8 cellular contexts compared by ENCODE assay signal in the genomic region with DNA sequence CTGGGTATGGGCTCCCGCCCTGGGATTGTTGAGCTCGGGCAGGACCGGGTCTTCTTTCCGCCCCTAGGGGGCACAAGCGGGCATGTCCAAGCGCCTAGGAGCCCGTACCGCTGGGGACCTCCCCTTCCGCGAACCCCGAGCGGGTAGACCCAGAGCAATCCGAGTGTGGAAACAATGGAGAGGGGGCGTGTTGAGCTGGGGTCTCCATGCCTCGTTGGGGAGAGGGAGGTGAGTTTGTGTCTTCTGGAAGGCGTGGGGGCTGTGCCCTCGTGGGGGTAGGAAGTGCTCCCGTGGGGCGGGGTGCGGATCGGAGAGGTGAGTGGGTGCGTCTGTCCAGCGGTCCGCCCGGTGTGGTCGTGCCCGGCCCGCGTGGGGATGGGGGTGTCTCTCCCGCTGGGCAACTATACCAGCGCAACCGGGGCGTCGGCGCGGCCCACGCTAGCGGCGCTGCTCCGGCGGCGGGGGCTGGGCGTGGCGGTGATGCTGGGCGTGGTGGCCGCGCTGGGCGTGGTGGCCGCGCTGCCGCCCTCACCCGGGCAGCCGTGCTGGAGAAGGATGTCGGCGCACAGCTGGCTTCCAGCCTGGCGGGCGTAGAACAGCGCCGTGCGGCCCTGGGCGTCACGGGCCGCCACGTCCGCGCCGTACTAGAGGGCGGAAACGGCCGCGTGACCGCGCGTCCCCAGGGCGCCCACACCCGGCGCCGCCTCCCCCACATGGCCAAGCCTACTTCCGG. TPM values are rescaled to one million over a fixed set of nuclear protein-coding genes. Genes with fewer than 3 reads are reported as not detected.
A peak's percentile ranks its signal among the peaks of the same experiment; 100 is the strongest.
DNase-seq lines count a peak whose midpoint lies in the region; ATAC-seq, FAIRE-seq and TF ChIP-seq lines count a peak whose summit lies in the region.

No MANE protein-coding gene starts in this region.

- H3K9ac ChIP-seq in duodenal mucosa (ENCODE audit: low read depth in 1 of 2, low read length in 2 of 2), result peak overlapping the region; percentile 48 to 51
- peak overlapping the region; percentile 52; the same call in 1 of the 2 replicates for H3K9ac ChIP-seq in HepG2 (ENCODE audit: insufficient read depth, low read depth, low read length)
- H3K9ac ChIP-seq in Karpas-422 (ENCODE audit: low read length), result no peak overlapping the region

- H3K36me3 ChIP-seq in duodenal mucosa (ENCODE audit: control insufficient read depth in 1 of 2, insufficient read depth in 2 of 2, low read length in 2 of 2), result peaks cover 4 to 10% of the 10 kb centered on the region in 2 donors
- no peaks in the 10 kb centered on the region for H3K36me3 ChIP-seq in HepG2 (replicated peaks in 1 of 2; ENCODE audit: control insufficient read depth in 1 of 2, insufficient read depth in 2 of 2, low read length in 2 of 2)
- peaks cover 5% of the 10 kb centered on the region; the same call in 1 of the 2 replicates for H3K36me3 ChIP-seq in Karpas-422 (ENCODE audit: insufficient read depth, low read length)

- FAIRE-seq in HepG2 (lab: Jason Lieb, UNC), result peak; percentile 8

- DNase-seq in EH (ENCODE audit: low read depth), result peak; percentile 90
- DNase-seq in SHP77 treated with DMSO at 0.1 percent for 48 hours (lab: John Stamatoyannopoulos, UW), result peak; percentile 36
- DNase-seq in HepG2 (ENCODE audit: low spot score), result peak; percentile 71
- peak; percentile 61 for DNase-seq in stromal cell of bone marrow (ENCODE audit: low read depth)
- DNase-seq in Karpas-422, result no peak
- DNase-seq in GM19240 (ENCODE audit: insufficient read length, low spot score), result no peak

- in situ Hi-C loops in HepG2 (cut with HindIII; ENCODE audit: extremely low pct_ligation_motif_present, low pct_unique_long_range_greater_than_20kb), result no loop called here

- H3K4me1 ChIP-seq in duodenal mucosa (ENCODE audit: control insufficient read depth in 1 of 2, insufficient read depth in 2 of 2, low read length in 2 of 2) (peaks cover 5 to 16% of the 10 kb centered on the region in 2 donors), HepG2 (ENCODE audit: insufficient read depth, low read length) (0 out of 2 replicates have a peak, but pooled peaks cover 4% of the 10 kb centered on the region), Karpas-422 (ENCODE audit: low read length) (no peaks in the 10 kb centered on the region)

- POLR2A ChIA-PET in HepG2 (lab: Yijun Ruan, JAX), result interaction anchor here (0.6 to 2.1 kb wide), 10 partner anchors 9 to 121 kb away, joined by 3 to 23 read pairs (median 4); a partner anchor contains a TSS

- peak; percentile 86 for TF ChIP-seq CTCF in LNCAP (IDR thresholded peaks at IDR 0.05)
- TF ChIP-seq CTCF in HepG2 (CRISPR knock-in tag; IDR thresholded peaks at IDR 0.05), result peak; percentile 94

- peak; percentile 67 for TF ChIP-seq RAD21 in HepG2 (CRISPR knock-in tag; IDR thresholded peaks at IDR 0.05)

- intact Hi-C loops in HepG2 (cut with micrococcal nuclease; ENCODE audit: unreplicated experiment), result no loop called here

- 0% methylated on average over 12 of the region's 79 CpGs for WGBS in HepG2 (ENCODE audit: low lambda C conversion rate)

- no peaks in the 10 kb centered on the region for H3K9me3 ChIP-seq in duodenal mucosa (ENCODE audit: control insufficient read depth in 1 of 2, low read length in 2 of 2)
- H3K9me3 ChIP-seq in HepG2 (ENCODE audit: low read length), result no peaks in the 10 kb centered on the region
- no peaks in the 10 kb centered on the region for H3K9me3 ChIP-seq in Karpas-422 (ENCODE audit: low read length)

- no peak for TF ChIP-seq POLR2A in HepG2 (IDR thresholded peaks at IDR 0.05; ENCODE audit: insufficient read depth in 1 of 2, low read depth in 2 of 2, low read length in 2 of 2)

- H3K4me2 ChIP-seq in HepG2 (ENCODE audit: low read depth, low read length), result peak overlapping the region; percentile 98
- no peak overlapping the region for H3K4me2 ChIP-seq in Karpas-422 (ENCODE audit: low read depth, low read length, poor library complexity, severe bottlenecking)

- peak; percentile 93 for ATAC-seq in HepG2

- CTCF ChIA-PET in HepG2 (lab: Yijun Ruan, JAX; ENCODE audit: low intra/inter-chr PET ratio, low total read pairs), result interaction anchor here (1.7 kb wide), 1 partner anchor 9 kb away, joined by 6 read pairs; no protein-coding TSS in a partner anchor

- H4K20me1 ChIP-seq in HepG2 (ENCODE audit: insufficient read depth, low read length) (no peaks in the 10 kb centered on the region), Karpas-422 (ENCODE audit: insufficient read depth, low read depth, low read length) (no peaks in the 10 kb centered on the region)

- no TSS peak for BruUV-seq in HepG2 (replicated peaks; lab: Mats Ljungman, UMichigan)

- H2AFZ ChIP-seq in HepG2 (ENCODE audit: low read length) (peak overlapping the region; percentile 77), Karpas-422 (ENCODE audit: low read length) (no peak overlapping the region)

- no peaks in the 10 kb centered on the region for H3K9me2 ChIP-seq in Karpas-422 (replicated peaks; ENCODE audit: insufficient read depth, low read length)

- H3K79me2 ChIP-seq in HepG2 (ENCODE audit: insufficient read depth, low read length) (no peaks in the 10 kb centered on the region), Karpas-422 (ENCODE audit: low read length) (no peaks in the 10 kb centered on the region)

- H3K4me3 ChIP-seq in duodenal mucosa (ENCODE audit: low read depth in 1 of 2, low read length in 2 of 2) (peak overlapping the region; percentile 82 to 90), HepG2 (replicated peaks in 1 of 3; ENCODE audit: insufficient read depth in 1 of 3, low read depth in 2 of 3, low read length in 3 of 3) (peak overlapping the region; percentile 81 to 91 (median 89)), Karpas-422 (ENCODE audit: low read length) (no peak overlapping the region)

- TF ChIP-seq EP300 in HepG2 (IDR thresholded peaks at IDR 0.05; ENCODE audit: low read depth in 2 of 2, low read length in 2 of 2) (no peak), HepG2 (CRISPR knock-in tag; IDR thresholded peaks at IDR 0.05; ENCODE audit: borderline replicate concordance) (no peak)

- peaks cover 17 to 18% of the 10 kb centered on the region in 2 donors for H3K27me3 ChIP-seq in duodenal mucosa (ENCODE audit: control insufficient read depth in 1 of 2, insufficient read depth in 2 of 2, low read length in 2 of 2)
- H3K27me3 ChIP-seq in HepG2 (ENCODE audit: control insufficient read depth in 1 of 2, insufficient read depth in 2 of 2, low read length in 2 of 2), result peaks cover 2 to 18% of the 10 kb centered on the region in 2 experiments; a peak in 3 of 5 replicates
- H3K27me3 ChIP-seq in Karpas-422 (ENCODE audit: low read length), result no peaks in the 10 kb centered on the region

- peak overlapping the region; percentile 20 for H3K27ac ChIP-seq in duodenal mucosa (ENCODE audit: low read depth, low read length)
- H3K27ac ChIP-seq in HepG2 (ENCODE audit: extremely low read length, insufficient read depth, low read length), result no peak overlapping the region
- no peak overlapping the region for H3K27ac ChIP-seq in Karpas-422 (ENCODE audit: low read length)

RNA-seq across cellular contexts. Expression of a gene that starts 12.2 kb away (rescaled TPM):
- 0.38 and 0.81 TPM in 2 replicates for total RNA-seq in HepG2 (2016; rRNA removed; fragmentation: Illumina TruSeq; extraction: Trizol)
- 0.10 and 0.18 TPM in 2 replicates for total RNA-seq in HepG2 (2016; cell fraction: cytosol; rRNA removed; fragmentation: Illumina TruSeq; extraction: Trizol; ENCODE audit: low read depth)
- 0.45 and 0.91 TPM in 2 replicates for total RNA-seq in HepG2 (2016; cell fraction: insoluble cytoplasmic fraction; rRNA removed; fragmentation: Illumina TruSeq; extraction: Trizol)
- 0.24 and 0.49 TPM in 2 replicates for total RNA-seq in HepG2 (2016; cell fraction: membrane; rRNA removed; fragmentation: Illumina TruSeq; extraction: Trizol)
- 0.44 and 0.71 TPM in 2 replicates for total RNA-seq in HepG2 (2016; cell fraction: nucleus; rRNA removed; fragmentation: Illumina TruSeq; extraction: Trizol)
- 0.45 and 0.73 TPM in 2 replicates for polyA plus RNA-seq in HepG2 (2011; rRNA removed)
- polyA plus RNA-seq in HepG2 (2011; cell fraction: cytosol; rRNA removed), result 0.50 and 0.87 TPM in 2 replicates
- 1.0 and 1.5 TPM in 2 replicates for polyA plus RNA-seq in HepG2 (2011; cell fraction: nucleus; rRNA removed)
- 0.23 and 0.31 TPM in 2 replicates for polyA plus RNA-seq in HepG2 (2012)
- polyA plus RNA-seq in HepG2 (2016; cell fraction: cytosol; fragmentation: Illumina TruSeq; extraction: Trizol; ENCODE audit: low read depth), result 0.33 and 0.42 TPM in 2 replicates
- polyA plus RNA-seq in HepG2 (2016; cell fraction: insoluble cytoplasmic fraction; fragmentation: Illumina TruSeq; extraction: Trizol; ENCODE audit: low read depth), result 0.57 and 0.95 TPM in 2 replicates
- polyA plus RNA-seq in HepG2 (2016; cell fraction: membrane; fragmentation: Illumina TruSeq; extraction: Trizol; ENCODE audit: low read depth), result 0.10 and 0.23 TPM in 2 replicates
- polyA plus RNA-seq in HepG2 (2016; cell fraction: nucleus; fragmentation: Illumina TruSeq; extraction: Trizol; ENCODE audit: insufficient read depth, low read depth), result 0.37 and 1.3 TPM in 2 replicates
- 0.42 and 0.96 TPM in 2 replicates for polyA minus RNA-seq in HepG2 (2011; rRNA and poly(A)+ RNA removed; ENCODE audit: low replicate concordance)
- polyA minus RNA-seq in HepG2 (2011; cell fraction: cytosol; rRNA and poly(A)+ RNA removed), result 0.70 and 0.79 TPM in 2 replicates
- polyA minus RNA-seq in HepG2 (2011; cell fraction: nucleus; rRNA and poly(A)+ RNA removed), result 0.90 and 1.5 TPM in 2 replicates
- total RNA-seq in Karpas-422 (2014; rRNA removed; shearing (Covaris generic); ENCODE audit: low replicate concordance), result 6.7 and 12.0 TPM in 2 replicates

RNA-seq across cellular contexts. Expression of a gene that starts 18.5 kb away (rescaled TPM):
- total RNA-seq in HepG2 (2016; rRNA removed; fragmentation: Illumina TruSeq; extraction: Trizol), result 5.4 and 10.4 TPM in 2 replicates
- 3.1 and 3.3 TPM in 2 replicates for total RNA-seq in HepG2 (2016; cell fraction: cytosol; rRNA removed; fragmentation: Illumina TruSeq; extraction: Trizol; ENCODE audit: low read depth)
- total RNA-seq in HepG2 (2016; cell fraction: insoluble cytoplasmic fraction; rRNA removed; fragmentation: Illumina TruSeq; extraction: Trizol), result 7.8 and 11.5 TPM in 2 replicates
- 6.1 and 6.3 TPM in 2 replicates for total RNA-seq in HepG2 (2016; cell fraction: membrane; rRNA removed; fragmentation: Illumina TruSeq; extraction: Trizol)
- total RNA-seq in HepG2 (2016; cell fraction: nucleus; rRNA removed; fragmentation: Illumina TruSeq; extraction: Trizol), result 8.7 and 15.1 TPM in 2 replicates
- 24.6 and 27.3 TPM in 2 replicates for polyA plus RNA-seq in HepG2 (2011; rRNA removed)
- 19.3 and 22.2 TPM in 2 replicates for polyA plus RNA-seq in HepG2 (2011; cell fraction: cytosol; rRNA removed)
- 26.2 and 31.2 TPM in 2 replicates for polyA plus RNA-seq in HepG2 (2011; cell fraction: nucleus; rRNA removed)
- polyA plus RNA-seq in HepG2 (2012), result 17.1 and 17.8 TPM in 2 replicates
- polyA plus RNA-seq in HepG2 (2016; cell fraction: cytosol; fragmentation: Illumina TruSeq; extraction: Trizol; ENCODE audit: low read depth), result 3.2 and 4.3 TPM in 2 replicates
- polyA plus RNA-seq in HepG2 (2016; cell fraction: insoluble cytoplasmic fraction; fragmentation: Illumina TruSeq; extraction: Trizol; ENCODE audit: low read depth), result 6.6 and 6.9 TPM in 2 replicates
- 4.9 and 7.9 TPM in 2 replicates for polyA plus RNA-seq in HepG2 (2016; cell fraction: membrane; fragmentation: Illumina TruSeq; extraction: Trizol; ENCODE audit: low read depth)
- polyA plus RNA-seq in HepG2 (2016; cell fraction: nucleus; fragmentation: Illumina TruSeq; extraction: Trizol; ENCODE audit: insufficient read depth, low read depth), result 22.0 and 24.1 TPM in 2 replicates
- 8.6 and 23.9 TPM in 2 replicates for polyA minus RNA-seq in HepG2 (2011; rRNA and poly(A)+ RNA removed; ENCODE audit: low replicate concordance)
- polyA minus RNA-seq in HepG2 (2011; cell fraction: cytosol; rRNA and poly(A)+ RNA removed), result 5.8 and 8.3 TPM in 2 replicates
- 14.9 and 21.0 TPM in 2 replicates for polyA minus RNA-seq in HepG2 (2011; cell fraction: nucleus; rRNA and poly(A)+ RNA removed)
- 33.3 and 42.7 TPM in 2 replicates for total RNA-seq in Karpas-422 (2014; rRNA removed; shearing (Covaris generic); ENCODE audit: low replicate concordance)

RNA-seq across cellular contexts. Expression of a gene that starts 25.8 kb away (rescaled TPM):
- 209 and 255 TPM in 2 replicates for total RNA-seq in HepG2 (2016; rRNA removed; fragmentation: Illumina TruSeq; extraction: Trizol)
- 114 and 177 TPM in 2 replicates for total RNA-seq in HepG2 (2016; cell fraction: cytosol; rRNA removed; fragmentation: Illumina TruSeq; extraction: Trizol; ENCODE audit: low read depth)
- 213 and 245 TPM in 2 replicates for total RNA-seq in HepG2 (2016; cell fraction: insoluble cytoplasmic fraction; rRNA removed; fragmentation: Illumina TruSeq; extraction: Trizol)
- total RNA-seq in HepG2 (2016; cell fraction: membrane; rRNA removed; fragmentation: Illumina TruSeq; extraction: Trizol), result 203 and 282 TPM in 2 replicates
- total RNA-seq in HepG2 (2016; cell fraction: nucleus; rRNA removed; fragmentation: Illumina TruSeq; extraction: Trizol), result 105 and 134 TPM in 2 replicates
- polyA plus RNA-seq in HepG2 (2011; rRNA removed), result 171 and 191 TPM in 2 replicates
- polyA plus RNA-seq in HepG2 (2011; cell fraction: cytosol; rRNA removed), result 223 and 255 TPM in 2 replicates
- 58.2 and 58.6 TPM in 2 replicates for polyA plus RNA-seq in HepG2 (2011; cell fraction: nucleus; rRNA removed)
- polyA plus RNA-seq in HepG2 (2012), result 68.6 and 92.8 TPM in 2 replicates
- polyA plus RNA-seq in HepG2 (2016; cell fraction: cytosol; fragmentation: Illumina TruSeq; extraction: Trizol; ENCODE audit: low read depth), result 148 and 226 TPM in 2 replicates
- 315 and 325 TPM in 2 replicates for polyA plus RNA-seq in HepG2 (2016; cell fraction: insoluble cytoplasmic fraction; fragmentation: Illumina TruSeq; extraction: Trizol; ENCODE audit: low read depth)
- polyA plus RNA-seq in HepG2 (2016; cell fraction: membrane; fragmentation: Illumina TruSeq; extraction: Trizol; ENCODE audit: low read depth), result 208 and 297 TPM in 2 replicates
- 175 and 177 TPM in 2 replicates for polyA plus RNA-seq in HepG2 (2016; cell fraction: nucleus; fragmentation: Illumina TruSeq; extraction: Trizol; ENCODE audit: insufficient read depth, low read depth)
- polyA minus RNA-seq in HepG2 (2011; rRNA and poly(A)+ RNA removed; ENCODE audit: low replicate concordance), result 141 and 375 TPM in 2 replicates
- polyA minus RNA-seq in HepG2 (2011; cell fraction: cytosol; rRNA and poly(A)+ RNA removed), result 49.7 and 59.9 TPM in 2 replicates
- 72.6 and 80.6 TPM in 2 replicates for polyA minus RNA-seq in HepG2 (2011; cell fraction: nucleus; rRNA and poly(A)+ RNA removed)
- 154 and 164 TPM in 2 replicates for total RNA-seq in Karpas-422 (2014; rRNA removed; shearing (Covaris generic); ENCODE audit: low replicate concordance)

RNA-seq across cellular contexts. Expression of a gene that starts 28.6 kb away (rescaled TPM):
- total RNA-seq in HepG2 (2016; rRNA removed; fragmentation: Illumina TruSeq; extraction: Trizol), result 2.7 and 5.7 TPM in 2 replicates
- 3.9 and 5.1 TPM in 2 replicates for total RNA-seq in HepG2 (2016; cell fraction: cytosol; rRNA removed; fragmentation: Illumina TruSeq; extraction: Trizol; ENCODE audit: low read depth)
- total RNA-seq in HepG2 (2016; cell fraction: insoluble cytoplasmic fraction; rRNA removed; fragmentation: Illumina TruSeq; extraction: Trizol), result 3.4 and 4.7 TPM in 2 replicates
- 5.9 and 6.2 TPM in 2 replicates for total RNA-seq in HepG2 (2016; cell fraction: membrane; rRNA removed; fragmentation: Illumina TruSeq; extraction: Trizol)
- 3.4 and 4.3 TPM in 2 replicates for total RNA-seq in HepG2 (2016; cell fraction: nucleus; rRNA removed; fragmentation: Illumina TruSeq; extraction: Trizol)
- polyA plus RNA-seq in HepG2 (2011; rRNA removed), result 9.6 and 14.5 TPM in 2 replicates
- polyA plus RNA-seq in HepG2 (2011; cell fraction: cytosol; rRNA removed), result 8.1 and 8.8 TPM in 2 replicates
- polyA plus RNA-seq in HepG2 (2011; cell fraction: nucleus; rRNA removed), result 15.5 and 17.5 TPM in 2 replicates
- polyA plus RNA-seq in HepG2 (2012), result 7.7 and 10.3 TPM in 2 replicates
- 2.7 and 3.1 TPM in 2 replicates for polyA plus RNA-seq in HepG2 (2016; cell fraction: cytosol; fragmentation: Illumina TruSeq; extraction: Trizol; ENCODE audit: low read depth)
- polyA plus RNA-seq in HepG2 (2016; cell fraction: insoluble cytoplasmic fraction; fragmentation: Illumina TruSeq; extraction: Trizol; ENCODE audit: low read depth), result 5.0 and 8.0 TPM in 2 replicates
- polyA plus RNA-seq in HepG2 (2016; cell fraction: membrane; fragmentation: Illumina TruSeq; extraction: Trizol; ENCODE audit: low read depth), result 5.8 TPM in 2 replicates
- polyA plus RNA-seq in HepG2 (2016; cell fraction: nucleus; fragmentation: Illumina TruSeq; extraction: Trizol; ENCODE audit: insufficient read depth, low read depth), result 13.4 and 15.4 TPM in 2 replicates
- 12.1 and 12.5 TPM in 2 replicates for polyA minus RNA-seq in HepG2 (2011; rRNA and poly(A)+ RNA removed; ENCODE audit: low replicate concordance)
- 4.1 and 4.5 TPM in 2 replicates for polyA minus RNA-seq in HepG2 (2011; cell fraction: cytosol; rRNA and poly(A)+ RNA removed)
- polyA minus RNA-seq in HepG2 (2011; cell fraction: nucleus; rRNA and poly(A)+ RNA removed), result 3.7 and 5.3 TPM in 2 replicates
- 30.3 and 45.9 TPM in 2 replicates for total RNA-seq in Karpas-422 (2014; rRNA removed; shearing (Covaris generic); ENCODE audit: low replicate concordance)

RNA-seq across cellular contexts. Expression of a gene that starts 32.4 kb away (rescaled TPM):
- 51.7 and 156 TPM in 2 replicates for total RNA-seq in HepG2 (2016; rRNA removed; fragmentation: Illumina TruSeq; extraction: Trizol)
- total RNA-seq in HepG2 (2016; cell fraction: cytosol; rRNA removed; fragmentation: Illumina TruSeq; extraction: Trizol; ENCODE audit: low read depth), result 9.7 and 14.0 TPM in 2 replicates
- total RNA-seq in HepG2 (2016; cell fraction: insoluble cytoplasmic fraction; rRNA removed; fragmentation: Illumina TruSeq; extraction: Trizol), result 45.5 and 158 TPM in 2 replicates
- total RNA-seq in HepG2 (2016; cell fraction: membrane; rRNA removed; fragmentation: Illumina TruSeq; extraction: Trizol), result 18.9 and 21.2 TPM in 2 replicates
- 130 and 161 TPM in 2 replicates for total RNA-seq in HepG2 (2016; cell fraction: nucleus; rRNA removed; fragmentation: Illumina TruSeq; extraction: Trizol)
- 206 and 225 TPM in 2 replicates for polyA plus RNA-seq in HepG2 (2011; rRNA removed)
- polyA plus RNA-seq in HepG2 (2011; cell fraction: cytosol; rRNA removed), result 288 and 386 TPM in 2 replicates
- polyA plus RNA-seq in HepG2 (2011; cell fraction: nucleus; rRNA removed), result 254 and 282 TPM in 2 replicates
- polyA plus RNA-seq in HepG2 (2012), result 177 and 188 TPM in 2 replicates
- polyA plus RNA-seq in HepG2 (2016; cell fraction: cytosol; fragmentation: Illumina TruSeq; extraction: Trizol; ENCODE audit: low read depth), result 9.4 and 11.6 TPM in 2 replicates
- polyA plus RNA-seq in HepG2 (2016; cell fraction: insoluble cytoplasmic fraction; fragmentation: Illumina TruSeq; extraction: Trizol; ENCODE audit: low read depth), result 41.1 and 49.4 TPM in 2 replicates
- polyA plus RNA-seq in HepG2 (2016; cell fraction: membrane; fragmentation: Illumina TruSeq; extraction: Trizol; ENCODE audit: low read depth), result 15.1 and 21.0 TPM in 2 replicates
- polyA plus RNA-seq in HepG2 (2016; cell fraction: nucleus; fragmentation: Illumina TruSeq; extraction: Trizol; ENCODE audit: insufficient read depth, low read depth), result 248 and 264 TPM in 2 replicates
- 114 and 184 TPM in 2 replicates for polyA minus RNA-seq in HepG2 (2011; rRNA and poly(A)+ RNA removed; ENCODE audit: low replicate concordance)
- 58.7 and 94.9 TPM in 2 replicates for polyA minus RNA-seq in HepG2 (2011; cell fraction: cytosol; rRNA and poly(A)+ RNA removed)
- 80.6 and 98.3 TPM in 2 replicates for polyA minus RNA-seq in HepG2 (2011; cell fraction: nucleus; rRNA and poly(A)+ RNA removed)
- 72.6 and 120 TPM in 2 replicates for total RNA-seq in Karpas-422 (2014; rRNA removed; shearing (Covaris generic); ENCODE audit: low replicate concordance)

Comparison
In these comparisons a context has a peak if more than half of its experiments do, and no peak if none do; other contexts are left out.
1. DNase-seq: peak in EH (single experiment), SHP77 treated with DMSO at 0.1 percent for 48 hours (single experiment), HepG2 (single experiment) and stromal cell of bone marrow (single experiment); none in Karpas-422 (single experiment) and GM19240 (single experiment).